In genomic region chr18:79866889-79867574, GRCh38 we compare ENCODE assay signal across 18 cellular contexts.
DNase-seq lines count a peak whose midpoint lies in the region; ATAC-seq lines count a peak whose summit lies in the region.
"Had no signal": no experiment of that assay in that cellular context is flagged by ENCODE, and none has a peak within 500 bp of the region (broad histone marks: within the 10 kb centered on the region; RNA-seq: fewer than 3 reads in every experiment).

No MANE protein-coding gene starts in this region.

- H3K23ac ChIP-seq in neuronal stem cell (ENCODE audit: low read depth, low read length, poor library complexity), result no peak overlapping the region

- DNase-seq in activated CD4-positive, alpha-beta T cell treated with anti-CD3 and anti-CD28 coated beads for 1 hour, result peak; percentile 0
- DNase-seq in activated CD4-positive, alpha-beta T cell treated with anti-CD3 and anti-CD28 coated beads, Interleukin-2, amount 50 U/mL, for 4 hours, result no peak
- DNase-seq in GM03348 (ENCODE audit: low spot score), result peak; percentile 10
- DNase-seq in SW480 (ENCODE audit: low spot score), result peak; percentile 11
- DNase-seq in neuronal stem cell (ENCODE audit: low spot score), result no peak
- no peak for DNase-seq in OCI-M1 (lab: John Stamatoyannopoulos, UW)
- no peak for DNase-seq in Karpas-422
- DNase-seq: body of pancreas; DMS79; esophagus squamous epithelium; HFFc6; mesenchymal stem cell; naive thymus-derived CD8-positive, alpha-beta T cell; NCI-H2029; SJCRH30; thyroid gland had no signal

- no peak for ATAC-seq in GM21390 (IDR thresholded peaks at IDR 0.05; ENCODE audit: unreplicated experiment)
- ATAC-seq: body of pancreas; naive thymus-derived CD8-positive, alpha-beta T cell; stimulated activated memory B cell treated with anti-CD40 and anti-IgM and Interleukin-4, amounts not matched to agents 10 μg/mL and 1 μg/mL and 100 μg/mL, for 72 hours had no signal

- no peak overlapping the region for H3K4ac ChIP-seq in neuronal stem cell (ENCODE audit: low read length)

- no peak overlapping the region for H3K14ac ChIP-seq in neuronal stem cell (ENCODE audit: low read length)

- no peak overlapping the region for H3K4me3 ChIP-seq in neuronal stem cell (ENCODE audit: low read length in 2 of 2)
- no peak overlapping the region for H3K4me3 ChIP-seq in Karpas-422 (ENCODE audit: low read length)
- H3K4me3 ChIP-seq: body of pancreas, esophagus squamous epithelium, SJCRH30, thyroid gland had no signal

- H3K4me1 ChIP-seq in neuronal stem cell (ENCODE audit: control insufficient read depth in 2 of 2, insufficient read depth in 1 of 2, low read depth in 1 of 2, low read length in 2 of 2) (no peaks in the 10 kb centered on the region), Karpas-422 (ENCODE audit: low read length) (no peaks in the 10 kb centered on the region)
- H3K4me1 ChIP-seq: body of pancreas, esophagus squamous epithelium, SJCRH30, thyroid gland had no signal

- peaks cover 0 to 3% (median 0%) of the 10 kb centered on the region in 3 experiments for H3K27me3 ChIP-seq in neuronal stem cell (ENCODE audit: control insufficient read depth in 3 of 3, insufficient read depth in 3 of 3, low read depth in 1 of 3, low read length in 3 of 3)
- no peaks in the 10 kb centered on the region; the same call in 1 of the 2 replicates for H3K27me3 ChIP-seq in Karpas-422 (ENCODE audit: low read length)
- H3K27me3 ChIP-seq: body of pancreas, SJCRH30, thyroid gland had no signal

- H4K91ac ChIP-seq in neuronal stem cell (ENCODE audit: low read depth, low read length, poor library complexity), result no peak overlapping the region

- no peaks in the 10 kb centered on the region for H3K36me3 ChIP-seq in neuronal stem cell (replicated peaks in 1 of 2; ENCODE audit: control insufficient read depth in 2 of 2, insufficient read depth in 2 of 2, low read length in 2 of 2)
- H3K36me3 ChIP-seq in Karpas-422 (ENCODE audit: insufficient read depth, low read length), result no peaks in the 10 kb centered on the region; the same call in 1 of the 2 replicates
- H3K36me3 ChIP-seq: esophagus squamous epithelium, SJCRH30, thyroid gland had no signal

- H3K18ac ChIP-seq in neuronal stem cell (ENCODE audit: low read length), result no peak overlapping the region

- H4K8ac ChIP-seq in neuronal stem cell (ENCODE audit: low read depth, low read length), result peak overlapping the region; percentile 43

- H2AFZ ChIP-seq in neuronal stem cell (ENCODE audit: low read length), result no peak overlapping the region
- no peak overlapping the region for H2AFZ ChIP-seq in Karpas-422 (ENCODE audit: low read length)

- H4K20me1 ChIP-seq in Karpas-422 (ENCODE audit: insufficient read depth, low read depth, low read length), result no peaks in the 10 kb centered on the region

- H2BK120ac ChIP-seq in neuronal stem cell (ENCODE audit: low read depth, low read length), result no peak overlapping the region

- H3K9ac ChIP-seq in neuronal stem cell (ENCODE audit: low read depth, low read length, poor library complexity), result peak overlapping the region; percentile 50
- H3K9ac ChIP-seq in Karpas-422 (ENCODE audit: low read length), result no peak overlapping the region

- H3K9me3 ChIP-seq in neuronal stem cell (replicated peaks in 1 of 2; ENCODE audit: control insufficient read depth in 2 of 2, insufficient read depth in 1 of 2, low read depth in 1 of 2, low read length in 2 of 2), result peaks cover 0 to 4% of the 10 kb centered on the region in 2 donors
- peaks cover 11% of the 10 kb centered on the region for H3K9me3 ChIP-seq in Karpas-422 (ENCODE audit: low read length)
- H3K9me3 ChIP-seq: body of pancreas, esophagus squamous epithelium, SJCRH30, thyroid gland had no signal

- no peak overlapping the region for H2BK5ac ChIP-seq in neuronal stem cell (ENCODE audit: low read length)

- no peak overlapping the region for H2BK12ac ChIP-seq in neuronal stem cell (ENCODE audit: low read length)

- H3K79me2 ChIP-seq in Karpas-422 (ENCODE audit: low read length), result no peaks in the 10 kb centered on the region

- no peak overlapping the region for H2BK15ac ChIP-seq in neuronal stem cell (ENCODE audit: low read length)

- H3K27ac ChIP-seq in neuronal stem cell (replicated peaks; ENCODE audit: low read length), result no peak overlapping the region
- H3K27ac ChIP-seq in Karpas-422 (ENCODE audit: low read length), result no peak overlapping the region
- H3K27ac ChIP-seq: body of pancreas, esophagus squamous epithelium, SJCRH30, thyroid gland had no signal

- no CpG with 5 or more reads among the region's 20 CpGs for WGBS in neuronal stem cell (ENCODE audit: extremely low coverage in 2 of 2, insufficient read length in 2 of 2, insufficient replicate concordance in 1 of 2), 2 donors

- no peak overlapping the region for H2AK5ac ChIP-seq in neuronal stem cell (ENCODE audit: low read depth, low read length)

- H3K4me2 ChIP-seq in neuronal stem cell (ENCODE audit: insufficient read depth, low read length, poor library complexity, severe bottlenecking) (no peak overlapping the region), Karpas-422 (ENCODE audit: low read depth, low read length, poor library complexity, severe bottlenecking) (no peak overlapping the region)

- H3K79me1 ChIP-seq in neuronal stem cell (ENCODE audit: low read depth, low read length), result no peaks in the 10 kb centered on the region

- H3K9me2 ChIP-seq in Karpas-422 (replicated peaks; ENCODE audit: insufficient read depth, low read length), result no peaks in the 10 kb centered on the region

Comparison
In these comparisons a context has a peak if more than half of its experiments do, and no peak if none do; other contexts are left out.
1. DNase-seq: peak in activated CD4-positive, alpha-beta T cell treated with anti-CD3 and anti-CD28 coated beads for 1 hour (single experiment), GM03348 (single experiment) and SW480 (single experiment); none in activated CD4-positive, alpha-beta T cell treated with anti-CD3 and anti-CD28 coated beads, Interleukin-2, amount 50 U/mL, for 4 hours (0 of 2), neuronal stem cell (single experiment), OCI-M1 (single experiment) and Karpas-422 (single experiment).